13 cellular contexts compared by ENCODE assay signal in the genomic region with DNA sequence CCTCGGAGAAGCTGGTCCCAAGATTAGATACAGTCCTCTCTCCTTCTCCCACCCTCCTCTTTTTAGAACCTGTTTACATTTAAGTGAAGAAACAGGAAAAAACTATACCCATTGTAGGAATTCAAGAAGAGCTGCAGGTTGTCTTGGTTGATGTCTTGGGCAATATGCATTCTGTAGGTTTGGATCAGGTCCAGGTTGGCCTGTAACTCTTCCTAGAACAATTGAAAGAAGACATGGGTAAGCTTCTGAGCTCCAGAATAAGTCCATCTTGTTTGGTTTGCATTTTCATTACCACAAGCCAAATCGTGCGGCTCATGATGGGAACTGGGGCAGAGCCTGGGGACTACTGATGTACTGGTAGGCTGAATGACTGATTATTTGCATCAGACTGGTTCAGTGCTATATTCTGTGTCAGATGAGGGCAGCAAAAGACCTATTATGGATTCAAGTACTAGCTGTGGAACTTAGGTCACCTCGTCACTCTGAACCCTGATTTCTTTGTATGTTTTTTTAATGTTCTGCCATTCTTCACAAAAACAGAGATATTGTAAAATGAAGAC. TPM values are rescaled to one million over a fixed set of nuclear protein-coding genes. Genes with fewer than 3 reads are reported as not detected.
DNase-seq lines count a peak whose midpoint lies in the region; ATAC-seq, FAIRE-seq and TF ChIP-seq lines count a peak whose summit lies in the region.
"Had no signal": no experiment of that assay in that cellular context is flagged by ENCODE, and none has a peak within 500 bp of the region (broad histone marks: within the 10 kb centered on the region; RNA-seq: fewer than 3 reads in every experiment).

No MANE protein-coding gene starts in this region.

- H3K9me3 ChIP-seq in Loucy (ENCODE audit: insufficient read depth, low read depth, low read length): no peaks in the 10 kb centered on the region
- H3K9me3 ChIP-seq in K562 (replicated peaks; ENCODE audit: control insufficient read depth, insufficient read depth, low read depth, low read length): no peaks in the 10 kb centered on the region

- TF ChIP-seq CTCF in Loucy (conservative IDR thresholded peaks at IDR 0.05; ENCODE audit: low read length) (peak; percentile 18; the same call in 1 of the 2 replicates), K562 (IDR thresholded peaks at IDR 0.05 in 2 of 3, conservative IDR thresholded peaks at IDR 0.05 in 1 of 3; ENCODE audit: insufficient read depth in 2 of 3, low read depth in 1 of 3, low read length in 3 of 3) (peak; percentile 15 to 61 (median 46); a peak in 3 of 6 replicates)

- H3K4me3 ChIP-seq in Loucy (ENCODE audit: low read length, poor library complexity, severe bottlenecking): no peak overlapping the region
- no peak overlapping the region for H3K4me3 ChIP-seq in K562

- no peak overlapping the region for H3K9ac ChIP-seq in Loucy (ENCODE audit: low read depth, low read length, poor library complexity, severe bottlenecking)
- no peak overlapping the region for H3K9ac ChIP-seq in K562 (ENCODE audit: insufficient read depth in 1 of 2, low read depth in 2 of 2, low read length in 2 of 2)
- H3K9ac ChIP-seq: KMS-11 had no signal

- intact Hi-C loops in K562 (cut with micrococcal nuclease): loop anchor here (2.0 to 10.0 kb wide), 2 partner anchors 89 to 221 kb away; no protein-coding TSS in a partner anchor

- ATAC-seq in K562 (peak; percentile 79), GM18520 (IDR thresholded peaks at IDR 0.05; ENCODE audit: unreplicated experiment) (no peak)
- ATAC-seq: naive thymus-derived CD4-positive, alpha-beta T cell had no signal

- no peaks in the 10 kb centered on the region for H3K9me2 ChIP-seq in Loucy (replicated peaks; ENCODE audit: low read depth, low read length)

- H3K4me1 ChIP-seq in Loucy (ENCODE audit: insufficient read depth, low read length, poor library complexity, severe bottlenecking) (no peaks in the 10 kb centered on the region), K562 (replicated peaks in 1 of 2; ENCODE audit: control insufficient read depth in 2 of 2, insufficient read depth in 2 of 2, low read length in 2 of 2) (no peaks in the 10 kb centered on the region)

- in situ Hi-C loops in K562 (cut with MboI): no loop called here

- no peaks in the 10 kb centered on the region for H3F3A ChIP-seq in Loucy (ENCODE audit: low read depth)

- CTCF ChIA-PET in K562 (lab: Yijun Ruan, JAX; ENCODE audit: low intra/inter-chr PET ratio): interaction anchor here (0.7 to 2.7 kb wide), 3 partner anchors 88 to 221 kb away, joined by 3 to 16 read pairs (median 4); no protein-coding TSS in a partner anchor

- DNase-seq in DMS 273 (lab: John Stamatoyannopoulos, UW; ENCODE audit: unreplicated experiment) (peak; percentile 42), DMS 273 treated with DMSO at 0.1 percent for 48 hours (lab: John Stamatoyannopoulos, UW) (no peak), K562 (ENCODE audit: extremely low read depth in 1 of 4, low spot score in 3 of 4) (peak in 1 of 4 experiments; percentile 40), myocyte (ENCODE audit: low read depth) (peak; percentile 16), RCC 7860 (ENCODE audit: low spot score) (no peak), NCI-H1930 (lab: John Stamatoyannopoulos, UW) (no peak)
- DNase-seq: activated gamma-delta T cell treated with Interleukin-2 at 50 U/mL for 16 hours had no signal

- H2AFZ ChIP-seq in Loucy (ENCODE audit: low read length) (no peak overlapping the region), K562 (ENCODE audit: low read depth, low read length) (no peak overlapping the region)

- H3K9me1 ChIP-seq in K562 (ENCODE audit: control insufficient read depth, insufficient read depth, low read length): no peaks in the 10 kb centered on the region

- no peaks in the 10 kb centered on the region for H4K20me1 ChIP-seq in Loucy (ENCODE audit: insufficient read depth, low read length, poor library complexity, severe bottlenecking)
- H4K20me1 ChIP-seq in K562 (replicated peaks; ENCODE audit: control insufficient read depth, insufficient read depth, low read length): no peaks in the 10 kb centered on the region

- peak; percentile 42 to 71; a peak in 3 of 4 replicates for TF ChIP-seq RAD21 in K562 (CRISPR knock-in tag; conservative IDR thresholded peaks at IDR 0.05 in 1 of 2, IDR thresholded peaks at IDR 0.05 in 1 of 2)

- H3K27me3 ChIP-seq in Loucy (ENCODE audit: insufficient read depth, low read length, poor library complexity, severe bottlenecking): no peaks in the 10 kb centered on the region
- H3K27me3 ChIP-seq in K562 (ENCODE audit: control insufficient read depth in 2 of 2, insufficient read depth in 2 of 2, low read length in 2 of 2): no peaks in the 10 kb centered on the region

- 48% methylated on average over 4 of the region's 4 CpGs for WGBS in K562 (ENCODE audit: insufficient coverage, low coverage, missing lambda C conversion rate)

- FAIRE-seq in K562 (lab: Jason Lieb, UNC): peak; percentile 75
- FAIRE-seq in RCC 7860 (lab: Jason Lieb, UNC): no peak
- FAIRE-seq: frontal cortex had no signal

- H3K4me2 ChIP-seq in Loucy (ENCODE audit: low read depth, low read length, poor library complexity, severe bottlenecking) (no peak overlapping the region), K562 (ENCODE audit: insufficient read depth, low read length) (no peak overlapping the region)
- H3K4me2 ChIP-seq: KMS-11 had no signal

- H3K79me2 ChIP-seq in Loucy (ENCODE audit: insufficient read depth, low read length) (no peaks in the 10 kb centered on the region), K562 (ENCODE audit: control insufficient read depth, insufficient read depth, low read length) (no peaks in the 10 kb centered on the region)

- no peaks in the 10 kb centered on the region for H3K36me3 ChIP-seq in Loucy (ENCODE audit: insufficient read depth, low read length)
- peaks cover 18% of the 10 kb centered on the region; the same call in 1 of the 3 replicates for H3K36me3 ChIP-seq in K562 (ENCODE audit: control insufficient read depth, insufficient read depth, low read length)

- H3K27ac ChIP-seq in K562 (ENCODE audit: extremely low read depth, low read depth, low read length): no peak overlapping the region
- H3K27ac ChIP-seq: 22Rv1, KMS-11 had no signal

- no peak for TF ChIP-seq POLR2A in K562 (conservative IDR thresholded peaks at IDR 0.05)

- TF ChIP-seq EP300 in K562 (IDR thresholded peaks at IDR 0.05; ENCODE audit: low read length): no peak

- POLR2A ChIA-PET in K562 (lab: Yijun Ruan, JAX): interaction anchor here (1.7 kb wide), 1 partner anchor 15 kb away, joined by 6 read pairs; no protein-coding TSS in a partner anchor

- BruUV-seq in K562 (replicated peaks; lab: Mats Ljungman, UMichigan): no TSS peak

TF ChIP-seq in K562, 482 proteins besides CTCF, POLR2A, EP300 and RAD21:
- no peak for TF ChIP-seq MAFK (IDR thresholded peaks at IDR 0.05; ENCODE audit: low read length)
- TF ChIP-seq ZNF778 (CRISPR knock-in tag; IDR thresholded peaks at IDR 0.05): no peak
- TF ChIP-seq ZNF184 (CRISPR knock-in tag; IDR thresholded peaks at IDR 0.05): no peak
- TF ChIP-seq, protein P1, sequence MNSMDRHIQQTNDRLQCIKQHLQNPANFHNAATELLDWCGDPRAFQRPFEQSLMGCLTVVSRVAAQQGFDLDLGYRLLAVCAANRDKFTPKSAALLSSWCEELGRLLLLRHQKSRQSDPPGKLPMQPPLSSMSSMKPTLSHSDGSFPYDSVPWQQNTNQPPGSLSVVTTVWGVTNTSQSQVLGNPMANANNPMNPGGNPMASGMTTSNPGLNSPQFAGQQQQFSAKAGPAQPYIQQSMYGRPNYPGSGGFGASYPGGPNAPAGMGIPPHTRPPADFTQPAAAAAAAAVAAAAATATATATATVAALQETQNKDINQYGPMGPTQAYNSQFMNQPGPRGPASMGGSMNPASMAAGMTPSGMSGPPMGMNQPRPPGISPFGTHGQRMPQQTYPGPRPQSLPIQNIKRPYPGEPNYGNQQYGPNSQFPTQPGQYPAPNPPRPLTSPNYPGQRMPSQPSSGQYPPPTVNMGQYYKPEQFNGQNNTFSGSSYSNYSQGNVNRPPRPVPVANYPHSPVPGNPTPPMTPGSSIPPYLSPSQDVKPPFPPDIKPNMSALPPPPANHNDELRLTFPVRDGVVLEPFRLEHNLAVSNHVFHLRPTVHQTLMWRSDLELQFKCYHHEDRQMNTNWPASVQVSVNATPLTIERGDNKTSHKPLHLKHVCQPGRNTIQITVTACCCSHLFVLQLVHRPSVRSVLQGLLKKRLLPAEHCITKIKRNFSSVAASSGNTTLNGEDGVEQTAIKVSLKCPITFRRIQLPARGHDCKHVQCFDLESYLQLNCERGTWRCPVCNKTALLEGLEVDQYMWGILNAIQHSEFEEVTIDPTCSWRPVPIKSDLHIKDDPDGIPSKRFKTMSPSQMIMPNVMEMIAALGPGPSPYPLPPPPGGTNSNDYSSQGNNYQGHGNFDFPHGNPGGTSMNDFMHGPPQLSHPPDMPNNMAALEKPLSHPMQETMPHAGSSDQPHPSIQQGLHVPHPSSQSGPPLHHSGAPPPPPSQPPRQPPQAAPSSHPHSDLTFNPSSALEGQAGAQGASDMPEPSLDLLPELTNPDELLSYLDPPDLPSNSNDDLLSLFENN (IDR thresholded peaks at IDR 0.05; ENCODE audit: low read depth in 2 of 2, low read length in 2 of 2): no peak
- peak; percentile 26 for TF ChIP-seq NFIC (IDR thresholded peaks at IDR 0.05)
- TF ChIP-seq HDAC1 (IDR thresholded peaks at IDR 0.05): no peak
TF ChIP-seq in K562: peak in this region for 1.

RNA-seq across cellular contexts. Expression of a gene that starts 20.3 kb away (rescaled TPM):
- 0.21 TPM in 1 of 2 replicates, not detected in the other for total RNA-seq in K562 (2011; cell fraction: chromatin; rRNA removed; ENCODE audit: low replicate concordance)
- not detected in 2 replicates for total RNA-seq in K562 (2011; cell fraction: nucleolus; rRNA removed)
- total RNA-seq in K562 (2011; cell fraction: nucleoplasm; rRNA removed): not detected in 2 replicates
- not detected in 2 replicates for total RNA-seq in K562 (2014; rRNA removed)
- total RNA-seq in K562 (2014; rRNA removed; fragmentation: Illumina TruSeq; extraction: Trizol): not detected in 2 replicates
- total RNA-seq in K562 (2015; rRNA removed; fragmentation: Illumina TruSeq; extraction: Trizol): 0.07 and 0.08 TPM in 2 replicates
- 0.07 and 0.13 TPM in 2 replicates for total RNA-seq in K562 (2021)
- not detected in 2 replicates for polyA plus RNA-seq in K562 (2011; rRNA removed)
- polyA plus RNA-seq in K562 (2011; cell fraction: cytosol; rRNA removed): 0.03 and 0.06 TPM in 2 replicates
- 0.04 TPM in 1 of 2 replicates, not detected in the other for polyA plus RNA-seq in K562 (2011; cell fraction: nucleus; rRNA removed)
- polyA plus RNA-seq in K562 (2012): 0.08 and 0.09 TPM in 2 replicates
- 0.07 TPM in 1 of 2 replicates, not detected in the other for polyA plus RNA-seq in K562 (2014; fragmentation: Illumina TruSeq; extraction: Trizol)
- not detected for polyA plus RNA-seq in K562 (2014; fragmentation: Nextera tagmentation; extraction: Ambion mirVana)
- not detected in 2 replicates for polyA plus RNA-seq in K562 (2014; rRNA removed)
- polyA minus RNA-seq in K562 (2011; rRNA and poly(A)+ RNA removed): 0.06 TPM in 1 of 2 replicates, not detected in the other
- not detected in 2 replicates for polyA minus RNA-seq in K562 (2011; cell fraction: cytosol; rRNA and poly(A)+ RNA removed)
- polyA minus RNA-seq in K562 (2011; cell fraction: nucleus; rRNA and poly(A)+ RNA removed): not detected in 2 replicates
- not detected in 2 replicates for total RNA-seq in myocyte
- 0.09 TPM for polyA plus RNA-seq in myocyte (2012)

Comparison
In these comparisons a context has a peak if more than half of its experiments do, and no peak if none do; other contexts are left out.
1. DNase-seq: peak in DMS 273 (single experiment) and myocyte (single experiment); none in DMS 273 treated with DMSO at 0.1 percent for 48 hours (single experiment), RCC 7860 (single experiment) and NCI-H1930 (0 of 2).